7 cellular contexts compared by ENCODE assay signal in the genomic region with DNA sequence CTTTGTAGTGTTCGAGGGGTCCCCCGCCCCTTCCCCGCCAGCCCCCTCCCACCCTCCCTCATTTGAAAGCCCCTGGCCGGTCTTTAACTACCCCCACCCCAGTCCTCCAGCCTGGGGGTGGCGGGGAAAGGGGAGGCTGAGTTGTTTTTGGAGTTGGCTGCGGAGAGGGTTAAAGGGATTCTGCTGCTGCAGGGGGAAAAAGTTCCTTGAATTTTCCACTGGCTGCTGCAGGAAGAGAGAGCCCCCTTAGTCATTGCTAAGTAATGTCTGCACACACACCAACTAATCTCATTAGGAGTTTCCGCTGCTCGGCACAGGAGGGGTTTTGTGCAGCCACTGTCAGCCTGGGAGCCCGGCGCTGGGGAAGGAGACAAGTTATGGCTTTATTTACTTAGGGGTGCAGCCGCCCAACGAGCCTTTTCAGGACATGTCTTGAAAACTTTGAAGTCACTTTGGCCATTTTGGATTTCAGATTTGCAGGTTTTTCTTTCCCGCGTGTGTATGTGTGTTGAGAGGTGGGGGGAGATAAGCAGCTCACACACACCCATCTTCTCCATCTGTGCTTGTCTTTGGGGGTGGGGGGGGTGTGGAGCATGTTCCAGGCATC. TPM values are rescaled to one million over a fixed set of nuclear protein-coding genes. Genes with fewer than 3 reads are reported as not detected.
A peak's percentile ranks its signal among the peaks of the same experiment; 100 is the strongest.
DNase-seq lines count a peak whose midpoint lies in the region; ATAC-seq and TF ChIP-seq lines count a peak whose summit lies in the region.

No MANE protein-coding gene starts in this region.

- TF ChIP-seq CTCF in HEK293 (tag by site-specific recombination; IDR thresholded peaks at IDR 0.05) (no peak), MCF 10A (IDR thresholded peaks at IDR 0.05; ENCODE audit: unreplicated experiment) (no peak), kidney epithelial cell (IDR thresholded peaks at IDR 0.05; ENCODE audit: insufficient read depth, low read length, poor library complexity, severe bottlenecking) (no peak), GM10248 (IDR thresholded peaks at IDR 0.05; ENCODE audit: control extremely low read depth, extremely low read depth, low read depth, missing control alignments) (no peak)

- no peaks in the 10 kb centered on the region for H3K36me3 ChIP-seq in HEK293 (ENCODE audit: control insufficient read depth in 2 of 2, insufficient read depth in 1 of 2, low read length in 2 of 2)
- H3K36me3 ChIP-seq in kidney epithelial cell (ENCODE audit: control insufficient read depth, insufficient read depth, low read length): no peaks in the 10 kb centered on the region

- H3K27me3 Mint-ChIP-seq in T-cell: no peaks in the 10 kb centered on the region
- H3K27me3 Mint-ChIP-seq in MCF 10A (ENCODE audit: insufficient read depth, unreplicated experiment): no peaks in the 10 kb centered on the region

- H3K9me3 Mint-ChIP-seq in T-cell: no peaks in the 10 kb centered on the region
- no peaks in the 10 kb centered on the region for H3K9me3 Mint-ChIP-seq in MCF 10A (ENCODE audit: unreplicated experiment)

- peak overlapping the region; percentile 99 for H3K27ac Mint-ChIP-seq in T-cell
- H3K27ac Mint-ChIP-seq in MCF 10A (ENCODE audit: low read depth, unreplicated experiment): peak overlapping the region; percentile 75

- POLR2A ChIA-PET in HEK293 (lab: Yijun Ruan, JAX) (interaction anchor here (0.5 to 1.0 kb wide), 2 partner anchors 19 to 160 kb away, joined by 3 to 4 read pairs; partner anchors contain the start of gene LTA4H), T-cell (lab: Charles Lee) (interaction anchor here (0.6 to 1.0 kb wide), 10 partner anchors 14 to 1988 kb away, joined by 3 to 8 read pairs (median 3); partner anchors contain the start of gene CFAP54 (in 1 of the 2)), MCF 10A (lab: Yijun Ruan, JAX) (interaction anchor here (0.7 to 7.4 kb wide), 13 partner anchors 9 to 204 kb away, joined by 3 to 187 read pairs (median 6); partner anchors contain the start of gene CDK17), GM10248 (lab: Yijun Ruan, JAX) (no interaction called here)

- DNase-seq in T-cell (peak in 6 of 34 experiments; percentile 16 to 63 (median 34)), MCF 10A (ENCODE audit: unreplicated experiment) (peak; percentile 45), kidney epithelial cell (ENCODE audit: low read depth) (no peak), GM10248 (ENCODE audit: extremely low spot score) (no peak)
- DNase-seq in stimulated activated CD8-positive, alpha-beta memory T cell treated with anti-CD3 and anti-CD28 coated beads, Interleukin-4, amount 100 ng/mL, for 48 hours: peak; percentile 67

- peaks cover 9% of the 10 kb centered on the region for H3K36me3 Mint-ChIP-seq in T-cell
- H3K36me3 Mint-ChIP-seq in MCF 10A (ENCODE audit: insufficient read depth, unreplicated experiment): peaks cover 4% of the 10 kb centered on the region

- peak overlapping the region; percentile 93 for H3K4me3 ChIP-seq in HEK293 (ENCODE audit: low read depth, low read length)
- peak overlapping the region; percentile 97 for H3K4me3 ChIP-seq in kidney epithelial cell (ENCODE audit: low read depth, low read length)

- H3K4me1 ChIP-seq in HEK293 (ENCODE audit: control insufficient read depth, insufficient read depth, low read length): 0 out of 2 replicates have a peak, but pooled peaks cover 4% of the 10 kb centered on the region

- H3K4me1 Mint-ChIP-seq in T-cell (peaks cover 55 to 58% (median 57%) of the 10 kb centered on the region in 3 donors), MCF 10A (ENCODE audit: insufficient read depth, unreplicated experiment) (peaks cover 13% of the 10 kb centered on the region)

- H3K27ac ChIP-seq in HEK293 (ENCODE audit: extremely low read depth, low read depth, low read length): peak overlapping the region; percentile 58; the same call in 1 of the 2 replicates

- BruUV-seq in MCF 10A (replicated peaks; lab: Mats Ljungman, UMichigan): no TSS peak

- H3K9me3 ChIP-seq in HEK293 (ENCODE audit: control insufficient read depth, insufficient read depth, low read depth, low read length): no peaks in the 10 kb centered on the region

- H3K27me3 ChIP-seq in kidney epithelial cell (ENCODE audit: control insufficient read depth, insufficient read depth, low read length): no peaks in the 10 kb centered on the region

- CTCF ChIA-PET in HEK293 (lab: Yijun Ruan, JAX): interaction anchor here (0.7 kb wide), 1 partner anchor 192 kb away, joined by 3 read pairs; no protein-coding TSS in a partner anchor
- CTCF ChIA-PET in T-cell (lab: Charles Lee): interaction anchor here (0.7 to 1.2 kb wide), 7 partner anchors 11 to 320 kb away, joined by 3 to 17 read pairs (median 6); no protein-coding TSS in a partner anchor
- CTCF ChIA-PET in MCF 10A (lab: Yijun Ruan, JAX): interaction anchor here (0.8 kb wide), 1 partner anchor 20 kb away, joined by 4 read pairs; no protein-coding TSS in a partner anchor
- CTCF ChIA-PET in GM10248 (lab: Yijun Ruan, JAX): interaction anchor here (0.6 to 2.3 kb wide), 5 partner anchors 15 to 321 kb away, joined by 3 to 6 read pairs (median 4); no protein-coding TSS in a partner anchor

- intact Hi-C loops in MCF 10A (cut with micrococcal nuclease): loop anchor here (1.0 to 5.0 kb wide), 2 partner anchors 102 to 134 kb away; no protein-coding TSS in a partner anchor

- peak in 1 of 4 experiments; percentile 9 for ATAC-seq in T-cell (replicated peaks in 1 of 4)
- no peak for ATAC-seq in GM21619 (IDR thresholded peaks at IDR 0.05; ENCODE audit: unreplicated experiment)

- peak overlapping the region; percentile 98 to 100 (median 99) for H3K4me3 Mint-ChIP-seq in T-cell
- peak overlapping the region; percentile 95 for H3K4me3 Mint-ChIP-seq in MCF 10A (ENCODE audit: unreplicated experiment)

TF ChIP-seq in HEK293, 187 proteins besides CTCF, POLR2A, EP300 and RAD21 (continues in another document):
- TF ChIP-seq ZBTB17 (tag by site-specific recombination; IDR thresholded peaks at IDR 0.05): peak; percentile 92
- TF ChIP-seq, protein P1, sequence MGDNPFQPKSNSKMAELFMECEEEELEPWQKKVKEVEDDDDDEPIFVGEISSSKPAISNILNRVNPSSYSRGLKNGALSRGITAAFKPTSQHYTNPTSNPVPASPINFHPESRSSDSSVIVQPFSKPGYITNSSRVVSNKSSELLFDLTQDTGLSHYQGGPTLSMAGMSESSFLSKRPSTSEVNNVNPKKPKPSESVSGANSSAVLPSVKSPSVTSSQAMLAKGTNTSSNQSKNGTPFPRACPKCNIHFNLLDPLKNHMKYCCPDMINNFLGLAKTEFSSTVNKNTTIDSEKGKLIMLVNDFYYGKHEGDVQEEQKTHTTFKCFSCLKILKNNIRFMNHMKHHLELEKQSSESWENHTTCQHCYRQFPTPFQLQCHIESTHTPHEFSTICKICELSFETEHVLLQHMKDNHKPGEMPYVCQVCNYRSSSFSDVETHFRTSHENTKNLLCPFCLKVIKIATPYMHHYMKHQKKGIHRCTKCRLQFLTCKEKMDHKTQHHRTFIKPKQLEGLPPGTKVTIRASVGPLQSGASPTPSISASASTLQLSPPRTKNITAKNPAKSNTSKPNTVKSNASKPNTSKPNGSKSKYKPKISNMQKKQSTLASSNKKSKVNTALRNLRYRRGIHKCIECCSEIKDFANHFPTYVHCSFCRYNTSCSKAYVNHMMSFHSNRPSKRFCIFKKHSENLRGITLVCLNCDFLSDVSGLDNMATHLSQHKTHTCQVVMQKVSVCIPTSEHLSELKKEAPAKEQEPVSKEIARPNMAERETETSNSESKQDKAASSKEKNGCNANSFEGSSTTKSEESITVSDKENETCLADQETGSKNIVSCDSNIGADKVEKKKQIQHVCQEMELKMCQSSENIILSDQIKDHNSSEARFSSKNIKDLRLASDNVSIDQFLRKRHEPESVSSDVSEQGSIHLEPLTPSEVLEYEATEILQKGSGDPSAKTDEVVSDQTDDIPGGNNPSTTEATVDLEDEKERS (tag by site-specific recombination; IDR thresholded peaks at IDR 0.05): no peak
- TF ChIP-seq ZNF174 (tag by site-specific recombination; IDR thresholded peaks at IDR 0.05): no peak
- TF ChIP-seq ZBTB21 (tag by site-specific recombination; IDR thresholded peaks at IDR 0.05): no peak
- TF ChIP-seq ZNF202 (tag by site-specific recombination; IDR thresholded peaks at IDR 0.05; ENCODE audit: borderline replicate concordance): no peak
- no peak for TF ChIP-seq ZNF24 (tag by site-specific recombination; IDR thresholded peaks at IDR 0.05)
- TF ChIP-seq ZBTB49 (tag by site-specific recombination; IDR thresholded peaks at IDR 0.05; ENCODE audit: low read depth): no peak
- TF ChIP-seq ZBTB20 (tag by site-specific recombination; IDR thresholded peaks at IDR 0.05): no peak; the same call in 1 of the 2 replicates

RNA-seq across cellular contexts. Expression of gene ELK3, which starts 1.8 kb away (rescaled TPM):
- 10 to 100 TPM; 33.8 to 62.7 (median 55.5) TPM for total RNA-seq in T-cell
- 50.1 and 53.2 TPM in 2 replicates for total RNA-seq in MCF 10A (2022)
- 63.5 and 63.8 TPM in 2 replicates for total RNA-seq in kidney epithelial cell

Comparison
In these comparisons a context has a peak if more than half of its experiments do, and no peak if none do; other contexts are left out.
1. DNase-seq: peak in MCF 10A (single experiment) and stimulated activated CD8-positive, alpha-beta memory T cell treated with anti-CD3 and anti-CD28 coated beads, Interleukin-4, amount 100 ng/mL, for 48 hours (single experiment); none in kidney epithelial cell (single experiment) and GM10248 (single experiment).